ENCODE assay signal across 6 cellular contexts in the genomic region with DNA sequence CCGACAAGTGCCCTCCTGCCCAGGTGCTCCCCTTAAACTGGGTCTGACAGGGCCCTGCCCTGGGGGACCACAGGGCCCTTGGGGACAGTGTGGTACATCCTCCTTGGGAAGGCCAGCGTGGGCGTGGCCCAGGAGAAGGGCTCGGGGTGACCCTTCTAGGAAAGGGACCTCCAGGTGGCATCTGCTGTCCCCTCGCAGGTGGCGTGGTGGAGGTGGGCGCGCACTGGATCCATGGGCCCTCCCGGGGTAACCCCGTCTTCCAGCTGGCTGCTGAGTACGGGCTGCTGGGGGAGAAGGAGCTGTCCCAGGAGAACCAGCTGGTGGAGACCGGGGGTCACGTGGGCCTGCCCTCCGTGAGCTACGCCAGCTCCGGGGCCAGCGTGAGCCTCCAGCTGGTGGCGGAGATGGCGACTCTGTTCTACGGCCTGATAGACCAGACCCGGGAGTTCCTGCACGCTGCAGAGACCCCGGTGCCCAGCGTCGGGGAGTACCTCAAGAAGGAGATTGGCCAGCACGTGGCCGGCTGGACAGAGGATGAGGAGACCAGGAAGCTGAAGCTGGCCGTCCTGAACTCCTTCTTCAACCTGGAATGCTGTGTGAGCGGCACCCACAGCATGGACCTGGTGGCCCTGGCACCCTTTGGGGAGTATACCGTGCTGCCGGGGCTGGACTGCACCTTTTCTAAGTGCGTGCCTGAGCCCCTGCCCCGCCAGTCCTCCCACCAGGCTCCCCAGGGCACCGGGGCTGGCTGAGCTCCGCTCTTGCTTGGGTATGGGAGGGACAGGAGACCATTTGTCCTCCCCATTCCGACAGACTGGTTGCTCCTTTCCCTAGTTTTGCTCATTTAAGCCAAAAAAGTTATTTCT. TPM values are rescaled to one million over a fixed set of nuclear protein-coding genes. Genes with fewer than 3 reads are reported as not detected.
DNase-seq lines count a peak whose midpoint lies in the region; ATAC-seq, FAIRE-seq and TF ChIP-seq lines count a peak whose summit lies in the region.

No MANE protein-coding gene starts in this region.

- H3K27ac ChIP-seq in endothelial cell of umbilical vein (ENCODE audit: insufficient read depth, low read depth, low read length) (no peak overlapping the region), Karpas-422 (ENCODE audit: low read length) (no peak overlapping the region)

- TF ChIP-seq POLR2A in endothelial cell of umbilical vein (IDR thresholded peaks at IDR 0.05; ENCODE audit: low read depth, low read length) = no peak

- ATAC-seq in HG03135 (IDR thresholded peaks at IDR 0.05; ENCODE audit: unreplicated experiment) = peak; percentile 1
- no peak for ATAC-seq in GM19351 (IDR thresholded peaks at IDR 0.05; ENCODE audit: unreplicated experiment)

- no TSS peak for BruUV-seq in endothelial cell of umbilical vein (replicated peaks; lab: Mats Ljungman, UMichigan)

- no peaks in the 10 kb centered on the region for H3K36me3 ChIP-seq in endothelial cell of umbilical vein (ENCODE audit: control insufficient read depth in 2 of 2, extremely low read depth in 1 of 2, insufficient read depth in 2 of 2, low read length in 2 of 2)
- no peaks in the 10 kb centered on the region for H3K36me3 ChIP-seq in Karpas-422 (ENCODE audit: insufficient read depth, low read length)

- H3K4me3 ChIP-seq in endothelial cell of umbilical vein (replicated peaks in 1 of 3; ENCODE audit: insufficient read depth in 1 of 3, low read depth in 1 of 3, low read length in 3 of 3) (peak overlapping the region in 2 of 3 experiments; percentile 30 to 54), skeletal muscle cell (ENCODE audit: low read depth, low read length) (peak overlapping the region; percentile 60), Karpas-422 (ENCODE audit: low read length) (no peak overlapping the region)

- CTCF ChIA-PET in endothelial cell of umbilical vein (lab: Charles Lee) = interaction anchor here (1.9 kb wide), 1 partner anchor 10 kb away, joined by 9 read pairs; no protein-coding TSS in a partner anchor

- peaks cover 8% of the 10 kb centered on the region for H3K4me1 ChIP-seq in endothelial cell of umbilical vein (ENCODE audit: control insufficient read depth, extremely low read depth, insufficient read depth, low read length)
- peaks cover 17% of the 10 kb centered on the region for H3K4me1 ChIP-seq in Karpas-422 (ENCODE audit: low read length)

- POLR2A ChIA-PET in endothelial cell of umbilical vein (lab: Charles Lee) = no interaction called here

- dilution Hi-C loops in endothelial cell of umbilical vein (cut with MboI; ENCODE audit: extremely low pct_ligation_motif_present, low sequenced_read_pairs) = no loop called here

- no peak overlapping the region for H2AFZ ChIP-seq in endothelial cell of umbilical vein (ENCODE audit: low read depth, low read length)
- H2AFZ ChIP-seq in Karpas-422 (ENCODE audit: low read length) = no peak overlapping the region

- TF ChIP-seq CTCF in endothelial cell of umbilical vein (IDR thresholded peaks at IDR 0.05; ENCODE audit: extremely low read depth in 1 of 2, insufficient read depth in 1 of 2, low read depth in 1 of 2, low read length in 2 of 2) = no peak

- H3K4me2 ChIP-seq in endothelial cell of umbilical vein (ENCODE audit: insufficient read depth, low read length) = no peak overlapping the region
- H3K4me2 ChIP-seq in Karpas-422 (ENCODE audit: low read depth, low read length, poor library complexity, severe bottlenecking) = no peak overlapping the region

- H3K9me2 ChIP-seq in Karpas-422 (replicated peaks; ENCODE audit: insufficient read depth, low read length) = no peaks in the 10 kb centered on the region

- H3K9ac ChIP-seq in endothelial cell of umbilical vein (replicated peaks; ENCODE audit: extremely low read depth, insufficient read depth, low read length) (no peak overlapping the region), Karpas-422 (ENCODE audit: low read length) (no peak overlapping the region)

- H3K9me3 ChIP-seq in endothelial cell of umbilical vein (replicated peaks; ENCODE audit: control insufficient read depth, insufficient read depth, low read length) = no peaks in the 10 kb centered on the region
- H3K9me3 ChIP-seq in Karpas-422 (ENCODE audit: low read length) = no peaks in the 10 kb centered on the region

- H3K79me2 ChIP-seq in endothelial cell of umbilical vein (ENCODE audit: control insufficient read depth, insufficient read depth, low read length) (no peaks in the 10 kb centered on the region), Karpas-422 (ENCODE audit: low read length) (no peaks in the 10 kb centered on the region)

- intact Hi-C loops in endothelial cell of umbilical vein (cut with micrococcal nuclease) = no loop called here

- H3K9me1 ChIP-seq in endothelial cell of umbilical vein (replicated peaks; ENCODE audit: control insufficient read depth, extremely low read depth, insufficient read depth, low read length) = no peaks in the 10 kb centered on the region

- no peaks in the 10 kb centered on the region for H4K20me1 ChIP-seq in endothelial cell of umbilical vein (replicated peaks; ENCODE audit: control insufficient read depth, extremely low read depth, insufficient read depth, low read length)
- H4K20me1 ChIP-seq in Karpas-422 (ENCODE audit: insufficient read depth, low read depth, low read length) = no peaks in the 10 kb centered on the region

- H3K27me3 ChIP-seq in endothelial cell of umbilical vein (ENCODE audit: control insufficient read depth in 2 of 2, insufficient read depth in 2 of 2, low read length in 2 of 2) = no peaks in the 10 kb centered on the region
- no peaks in the 10 kb centered on the region for H3K27me3 ChIP-seq in Karpas-422 (ENCODE audit: low read length)

- no peak for DNase-seq in endothelial cell of umbilical vein (ENCODE audit: low read depth, low spot score)
- DNase-seq in skeletal muscle cell (ENCODE audit: low read depth) = no peak
- DNase-seq in NCI-H2081 (lab: John Stamatoyannopoulos, UW) = no peak
- DNase-seq in Karpas-422 = no peak

- no peak for FAIRE-seq in endothelial cell of umbilical vein (lab: Jason Lieb, UNC)

RNA-seq across cellular contexts. Expression of gene PAOX, which starts 1.0 kb away (rescaled TPM):
- total RNA-seq in endothelial cell of umbilical vein = 2.6 and 5.6 TPM in 2 replicates
- polyA plus RNA-seq in endothelial cell of umbilical vein = 3.8 and 4.7 TPM in 2 replicates
- polyA plus RNA-seq in endothelial cell of umbilical vein (2011; cell fraction: cytosol; rRNA removed) = 2.7 and 2.9 TPM in 2 replicates
- 5.9 and 7.5 TPM in 2 replicates for polyA plus RNA-seq in endothelial cell of umbilical vein (2011; cell fraction: nucleus; rRNA removed)
- 3.4 and 5.6 TPM in 2 replicates for polyA plus RNA-seq in endothelial cell of umbilical vein (2012)
- polyA minus RNA-seq in endothelial cell of umbilical vein = 3.8 and 4.1 TPM in 2 replicates
- not detected for polyA minus RNA-seq in endothelial cell of umbilical vein (2011; cell fraction: cytosol; rRNA and poly(A)+ RNA removed)
- polyA minus RNA-seq in endothelial cell of umbilical vein (2011; cell fraction: nucleus; rRNA and poly(A)+ RNA removed) = 1.9 and 5.0 TPM in 2 replicates
- 1.6 TPM in 1 of 2 replicates, not detected in the other for total RNA-seq in Karpas-422 (2014; rRNA removed; shearing (Covaris generic); ENCODE audit: low replicate concordance)

RNA-seq across cellular contexts. Expression of gene ECHS1, which starts 6.9 kb away (rescaled TPM):
- total RNA-seq in endothelial cell of umbilical vein = 91.9 and 108 TPM in 2 replicates
- polyA plus RNA-seq in endothelial cell of umbilical vein = 41.8 and 46.2 TPM in 2 replicates
- 77.7 and 79.5 TPM in 2 replicates for polyA plus RNA-seq in endothelial cell of umbilical vein (2011; cell fraction: cytosol; rRNA removed)
- 45.6 and 50.1 TPM in 2 replicates for polyA plus RNA-seq in endothelial cell of umbilical vein (2011; cell fraction: nucleus; rRNA removed)
- 125 and 128 TPM in 2 replicates for polyA plus RNA-seq in endothelial cell of umbilical vein (2012)
- polyA minus RNA-seq in endothelial cell of umbilical vein = 27.4 and 28.2 TPM in 2 replicates
- 51.1 TPM for polyA minus RNA-seq in endothelial cell of umbilical vein (2011; cell fraction: cytosol; rRNA and poly(A)+ RNA removed)
- polyA minus RNA-seq in endothelial cell of umbilical vein (2011; cell fraction: nucleus; rRNA and poly(A)+ RNA removed) = 6.1 and 8.7 TPM in 2 replicates
- 37.3 and 71.9 TPM in 2 replicates for total RNA-seq in Karpas-422 (2014; rRNA removed; shearing (Covaris generic); ENCODE audit: low replicate concordance)

RNA-seq across cellular contexts. Expression of gene MTG1, which starts 13.9 kb away (rescaled TPM):
- 60.2 and 66.5 TPM in 2 replicates for total RNA-seq in endothelial cell of umbilical vein
- 83.4 and 91.6 TPM in 2 replicates for polyA plus RNA-seq in endothelial cell of umbilical vein
- polyA plus RNA-seq in endothelial cell of umbilical vein (2011; cell fraction: cytosol; rRNA removed) = 63.3 and 79.2 TPM in 2 replicates
- 199 and 209 TPM in 2 replicates for polyA plus RNA-seq in endothelial cell of umbilical vein (2011; cell fraction: nucleus; rRNA removed)
- polyA plus RNA-seq in endothelial cell of umbilical vein (2012) = 54.2 and 58.2 TPM in 2 replicates
- polyA minus RNA-seq in endothelial cell of umbilical vein = 49.8 and 55.6 TPM in 2 replicates
- polyA minus RNA-seq in endothelial cell of umbilical vein (2011; cell fraction: cytosol; rRNA and poly(A)+ RNA removed) = 24.6 TPM
- polyA minus RNA-seq in endothelial cell of umbilical vein (2011; cell fraction: nucleus; rRNA and poly(A)+ RNA removed) = 49.9 and 57.7 TPM in 2 replicates
- total RNA-seq in Karpas-422 (2014; rRNA removed; shearing (Covaris generic); ENCODE audit: low replicate concordance) = 26.9 and 33.6 TPM in 2 replicates

RNA-seq across cellular contexts. Expression of gene FUOM, which starts 22.2 kb away (rescaled TPM):
- 16.2 and 17.4 TPM in 2 replicates for total RNA-seq in endothelial cell of umbilical vein
- 33.9 and 39.0 TPM in 2 replicates for polyA plus RNA-seq in endothelial cell of umbilical vein
- 19.6 and 29.3 TPM in 2 replicates for polyA plus RNA-seq in endothelial cell of umbilical vein (2011; cell fraction: cytosol; rRNA removed)
- 9.1 and 13.1 TPM in 2 replicates for polyA plus RNA-seq in endothelial cell of umbilical vein (2011; cell fraction: nucleus; rRNA removed)
- 9.4 and 16.7 TPM in 2 replicates for polyA plus RNA-seq in endothelial cell of umbilical vein (2012)
- polyA minus RNA-seq in endothelial cell of umbilical vein = 3.9 and 7.3 TPM in 2 replicates
- 5.0 TPM for polyA minus RNA-seq in endothelial cell of umbilical vein (2011; cell fraction: cytosol; rRNA and poly(A)+ RNA removed)
- polyA minus RNA-seq in endothelial cell of umbilical vein (2011; cell fraction: nucleus; rRNA and poly(A)+ RNA removed) = 5.2 and 12.6 TPM in 2 replicates
- 0.97 and 1.5 TPM in 2 replicates for total RNA-seq in Karpas-422 (2014; rRNA removed; shearing (Covaris generic); ENCODE audit: low replicate concordance)

RNA-seq across cellular contexts. Expression of gene PRAP1, which starts 32.9 kb away (rescaled TPM):
- total RNA-seq in endothelial cell of umbilical vein = not detected in 2 replicates
- not detected in 2 replicates for polyA plus RNA-seq in endothelial cell of umbilical vein
- polyA plus RNA-seq in endothelial cell of umbilical vein (2011; cell fraction: cytosol; rRNA removed) = not detected in 2 replicates
- polyA plus RNA-seq in endothelial cell of umbilical vein (2011; cell fraction: nucleus; rRNA removed) = not detected in 2 replicates
- not detected in 2 replicates for polyA plus RNA-seq in endothelial cell of umbilical vein (2012)
- not detected in 2 replicates for polyA minus RNA-seq in endothelial cell of umbilical vein
- not detected for polyA minus RNA-seq in endothelial cell of umbilical vein (2011; cell fraction: cytosol; rRNA and poly(A)+ RNA removed)
- not detected in 2 replicates for polyA minus RNA-seq in endothelial cell of umbilical vein (2011; cell fraction: nucleus; rRNA and poly(A)+ RNA removed)
- not detected in 2 replicates for total RNA-seq in Karpas-422 (2014; rRNA removed; shearing (Covaris generic); ENCODE audit: low replicate concordance)
